In the genomic region with DNA sequence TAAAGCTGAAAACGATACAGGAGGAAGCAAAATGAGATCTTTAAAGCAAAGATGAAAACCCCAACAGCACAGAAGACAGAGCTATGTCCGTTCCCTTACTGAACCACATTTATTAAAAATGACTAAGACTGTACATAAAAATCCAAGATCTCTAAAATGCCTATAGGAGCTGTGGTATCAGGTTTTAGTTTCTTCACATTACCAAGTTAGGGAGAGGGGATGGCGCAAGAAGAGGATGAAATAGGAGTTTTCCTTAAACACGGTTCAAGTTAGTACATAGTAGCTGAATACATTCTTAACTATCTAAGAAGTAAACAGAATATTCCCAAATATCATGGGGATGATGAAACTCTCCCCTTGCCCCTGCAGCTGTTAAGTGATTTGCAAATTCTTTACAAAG, we compare ENCODE assay signal across 1 cellular context.
TF ChIP-seq lines count a peak whose summit lies in the region.

No MANE protein-coding gene starts in this region.

TF ChIP-seq in H1, 55 proteins besides CTCF, POLR2A, EP300 and RAD21:
- TF ChIP-seq HDAC6 (IDR thresholded peaks at IDR 0.05; ENCODE audit: low read depth, low read length) (no peak), TEAD4 (IDR thresholded peaks at IDR 0.05; ENCODE audit: low read depth, low read length) (no peak)
